ENCODE assay signal across 33 cellular contexts in the genomic region with DNA sequence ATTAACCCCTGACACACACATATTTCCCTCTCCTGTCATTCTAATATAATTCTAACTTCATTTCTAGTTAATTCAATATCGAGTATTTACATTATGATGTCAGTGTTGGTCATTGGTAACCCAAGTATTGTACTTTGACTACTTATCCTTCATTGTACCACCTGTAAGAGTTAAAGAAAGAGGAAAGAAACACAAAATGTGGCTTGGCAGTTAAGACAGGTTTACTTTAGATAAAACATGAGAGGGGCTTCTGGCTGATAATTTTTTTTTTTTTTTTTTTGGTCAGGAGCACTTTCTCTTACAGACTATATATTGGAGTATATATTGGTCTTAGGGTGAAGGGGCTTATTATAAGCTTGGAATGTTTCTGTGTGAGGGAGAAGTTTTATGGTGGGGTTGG.
"Had no signal": no experiment of that assay in that cellular context is flagged by ENCODE, and none has a peak within 500 bp of the region (broad histone marks: within the 10 kb centered on the region; RNA-seq: fewer than 3 reads in every experiment).

No MANE protein-coding gene starts in this region.

- H3K27ac ChIP-seq: ascending aorta, breast epithelium, cardiac muscle cell, colonic mucosa, esophagus squamous epithelium, gastroesophageal sphincter, heart right ventricle, hepatocyte, VCaP had no signal

- ATAC-seq: activated CD4-positive, alpha-beta T cell treated with anti-CD3 and anti-CD28 coated beads for 36 hours; activated CD4-positive, CD25-positive, alpha-beta regulatory T cell treated with anti-CD3 and anti-CD28 coated beads, Interleukin-2, amount 50 U/mL, for 24 hours; activated CD8-positive, alpha-beta memory T cell treated with anti-CD3 and anti-CD28 coated beads, Interleukin-2, amount 10 ng/mL, durations not matched to agents 7 days and 5 days; activated CD8-positive, alpha-beta T cell treated with anti-CD3 and anti-CD28 coated beads, Interleukin-2, amount 10 ng/mL, durations not matched to agents 7 days and 5 days; activated naive CD4-positive, alpha-beta T cell treated with anti-CD3 and anti-CD28 coated beads, Interleukin-2, amount 50 U/mL, for 72 hours; gastroesophageal sphincter; heart right ventricle; T-helper 17 cell had no signal

- H3K4me3 Mint-ChIP-seq: activated B cell treated with CpG ODN at 0.5 μM for 24 hours; activated CD4-positive, alpha-beta memory T cell treated with anti-CD3 and anti-CD28 coated beads for 36 hours; activated CD4-positive, alpha-beta T cell treated with anti-CD3 and anti-CD28 coated beads for 36 hours; activated CD4-positive, alpha-beta T cell treated with anti-CD3 and anti-CD28 coated beads, Interleukin-2, amount 10 ng/mL, durations not matched to agents 24 days and 14 days; activated CD8-positive, alpha-beta memory T cell treated with anti-CD3 and anti-CD28 coated beads, Interleukin-2, amount 10 ng/mL, durations not matched to agents 7 days and 5 days; activated CD8-positive, alpha-beta T cell treated with anti-CD3 and anti-CD28 coated beads, Interleukin-2, amount 10 ng/mL, durations not matched to agents 7 days and 5 days; activated naive CD4-positive, alpha-beta T cell treated with anti-CD3 and anti-CD28 coated beads, Interleukin-2, amount 10 ng/mL, durations not matched to agents 7 days and 5 days; activated naive CD8-positive, alpha-beta T cell treated with anti-CD3 and anti-CD28 coated beads, Interleukin-2, amount 10 ng/mL, durations not matched to agents 7 days and 5 days; activated T-helper 1 cell treated with anti-CD3 and anti-CD28 coated beads, Interleukin-12 subunit alpha, Interleukin-12 subunit beta, Interleukin-2, Interleukin-4 antibody, amounts not matched to agents 30 ng/mL and 10 ng/mL and 1 ng/mL, durations not matched to agents 14 hours and 24 hours and 36 hours; brain; T-helper 17 cell; T-helper 2 cell treated with Interferon-gamma antibody and Interleukin-4, amounts not matched to agents 5 μg/mL and 100 μg/mL, for 36 hours had no signal

- H3K27me3 Mint-ChIP-seq: activated B cell treated with CpG ODN at 0.5 μM for 24 hours; activated CD4-positive, alpha-beta memory T cell treated with anti-CD3 and anti-CD28 coated beads for 36 hours; activated CD4-positive, alpha-beta T cell treated with anti-CD3 and anti-CD28 coated beads for 36 hours; activated CD4-positive, alpha-beta T cell treated with anti-CD3 and anti-CD28 coated beads, Interleukin-2, amount 10 ng/mL, durations not matched to agents 24 days and 14 days; activated CD8-positive, alpha-beta memory T cell treated with anti-CD3 and anti-CD28 coated beads, Interleukin-2, amount 10 ng/mL, durations not matched to agents 7 days and 5 days; activated naive CD4-positive, alpha-beta T cell treated with anti-CD3 and anti-CD28 coated beads, Interleukin-2, amount 10 ng/mL, durations not matched to agents 7 days and 5 days; activated naive CD8-positive, alpha-beta T cell treated with anti-CD3 and anti-CD28 coated beads, Interleukin-2, amount 10 ng/mL, durations not matched to agents 7 days and 5 days; T-helper 17 cell had no signal

- H3K9me3 Mint-ChIP-seq: activated CD4-positive, alpha-beta memory T cell treated with anti-CD3 and anti-CD28 coated beads for 36 hours; activated naive CD4-positive, alpha-beta T cell treated with anti-CD3 and anti-CD28 coated beads, Interleukin-2, amount 10 ng/mL, durations not matched to agents 7 days and 5 days; activated T-helper 1 cell treated with anti-CD3 and anti-CD28 coated beads, Interleukin-12 subunit alpha, Interleukin-12 subunit beta, Interleukin-2, Interleukin-4 antibody, amounts not matched to agents 30 ng/mL and 10 ng/mL and 1 ng/mL, durations not matched to agents 14 hours and 24 hours and 36 hours; T-helper 2 cell treated with Interferon-gamma antibody and Interleukin-4, amounts not matched to agents 5 μg/mL and 100 μg/mL, for 36 hours had no signal

- H3K4me3 ChIP-seq: ascending aorta, breast epithelium, cardiac muscle cell, colonic mucosa, esophagus squamous epithelium, gastroesophageal sphincter, heart right ventricle, hepatocyte had no signal

- DNase-seq: activated B cell treated with CpG ODN at 0.5 μM for 24 hours; activated CD4-positive, alpha-beta memory T cell treated with anti-CD3 and anti-CD28 coated beads for 36 hours; activated CD4-positive, alpha-beta T cell treated with anti-CD3 and anti-CD28 coated beads for 36 hours; activated CD8-positive, alpha-beta memory T cell treated with anti-CD3 and anti-CD28 coated beads, Interleukin-2, amount 10 ng/mL, durations not matched to agents 7 days and 5 days; activated CD8-positive, alpha-beta memory T cell treated with anti-CD3 and anti-CD28 coated beads, Interleukin-2, amount 50 U/mL, for 4 hours; activated CD8-positive, alpha-beta T cell treated with anti-CD3 and anti-CD28 coated beads, Interleukin-2, amount 10 ng/mL, durations not matched to agents 7 days and 5 days; activated gamma-delta T cell; activated naive CD4-positive, alpha-beta T cell; activated naive CD4-positive, alpha-beta T cell treated with anti-CD3 and anti-CD28 coated beads, Interleukin-2, amount 10 ng/mL, durations not matched to agents 7 days and 5 days; activated naive CD8-positive, alpha-beta T cell treated with anti-CD3 and anti-CD28 coated beads, Interleukin-2, amount 10 ng/mL, durations not matched to agents 7 days and 5 days; activated T-cell treated with anti-CD3 and anti-CD28 coated beads, Interleukin-2, amount 50 U/mL, for 1 hour; activated T-cell treated with anti-CD3 and anti-CD28 coated beads, Interleukin-2, amount 50 U/mL, for 48 hours; central memory CD4-positive, alpha-beta T cell; cerebellar nuclear complex; colonic mucosa; effector CD8-positive, alpha-beta T cell; esophagus squamous epithelium; foreskin melanocyte; heart right ventricle; T-helper 17 cell; T1000 had no signal

- H3K36me3 Mint-ChIP-seq: activated CD4-positive, alpha-beta memory T cell treated with anti-CD3 and anti-CD28 coated beads for 36 hours had no signal

- H3K4me1 Mint-ChIP-seq: brain had no signal

- H3K4me1 ChIP-seq: breast epithelium, colonic mucosa had no signal

- H3K9me3 ChIP-seq: ascending aorta, breast epithelium, colonic mucosa, esophagus squamous epithelium, gastroesophageal sphincter had no signal

- H3K27ac Mint-ChIP-seq: activated B cell treated with CpG ODN at 0.5 μM for 24 hours; activated CD4-positive, alpha-beta memory T cell treated with anti-CD3 and anti-CD28 coated beads for 36 hours; activated CD4-positive, alpha-beta T cell treated with anti-CD3 and anti-CD28 coated beads for 36 hours; activated CD4-positive, alpha-beta T cell treated with anti-CD3 and anti-CD28 coated beads, Interleukin-2, amount 10 ng/mL, durations not matched to agents 24 days and 14 days; activated CD8-positive, alpha-beta memory T cell treated with anti-CD3 and anti-CD28 coated beads, Interleukin-2, amount 10 ng/mL, durations not matched to agents 7 days and 5 days; activated CD8-positive, alpha-beta T cell treated with anti-CD3 and anti-CD28 coated beads, Interleukin-2, amount 10 ng/mL, durations not matched to agents 7 days and 5 days; activated naive CD4-positive, alpha-beta T cell treated with anti-CD3 and anti-CD28 coated beads, Interleukin-2, amount 10 ng/mL, durations not matched to agents 7 days and 5 days; activated naive CD4-positive, alpha-beta T cell treated with anti-CD3 and anti-CD28 coated beads, Interleukin-2, amount 50 U/mL, for 72 hours; activated naive CD8-positive, alpha-beta T cell treated with anti-CD3 and anti-CD28 coated beads, Interleukin-2, amount 10 ng/mL, durations not matched to agents 7 days and 5 days; activated T-helper 1 cell treated with anti-CD3 and anti-CD28 coated beads, Interleukin-12 subunit alpha, Interleukin-12 subunit beta, Interleukin-2, Interleukin-4 antibody, amounts not matched to agents 30 ng/mL and 10 ng/mL and 1 ng/mL, durations not matched to agents 14 hours and 24 hours and 36 hours; brain; T-helper 17 cell; T-helper 2 cell treated with Interferon-gamma antibody and Interleukin-4, amounts not matched to agents 5 μg/mL and 100 μg/mL, for 36 hours had no signal

- H3K36me3 ChIP-seq: ascending aorta, breast epithelium, cardiac muscle cell, colonic mucosa had no signal
